ENCODE assay signal across 23 cellular contexts in the genomic region with DNA sequence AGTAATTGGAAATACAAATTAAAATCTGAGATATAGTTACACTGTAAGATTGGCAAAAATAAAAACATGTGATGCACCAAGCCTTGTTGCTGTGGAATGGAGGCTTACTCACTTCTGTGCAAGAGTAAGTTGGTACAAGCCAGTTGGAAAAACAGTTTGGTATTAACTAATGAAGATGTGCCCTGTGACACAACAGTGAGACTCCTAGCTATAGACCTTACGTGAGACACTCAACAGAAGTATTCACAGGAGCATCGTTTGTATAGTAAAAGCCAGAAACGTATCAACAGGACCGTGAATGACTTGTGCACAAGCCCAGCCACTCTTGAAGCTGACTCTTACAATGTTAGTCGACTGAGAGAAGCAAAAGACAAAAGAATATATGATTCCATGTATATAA. TPM values are rescaled to one million over a fixed set of nuclear protein-coding genes. Genes with fewer than 3 reads are reported as not detected.
"Had no signal": no experiment of that assay in that cellular context is flagged by ENCODE, and none has a peak within 500 bp of the region (broad histone marks: within the 10 kb centered on the region; RNA-seq: fewer than 3 reads in every experiment).

No MANE protein-coding gene starts in this region.

- H3K4me2 ChIP-seq: neural progenitor cell had no signal

- H3K27me3 ChIP-seq: dorsolateral prefrontal cortex, heart left ventricle, neural progenitor cell, ovary, right atrium auricular region had no signal

- H3K27ac Mint-ChIP-seq: neural progenitor cell had no signal

- ATAC-seq: esophagus mucosa; heart left ventricle; mucosa of descending colon; naive thymus-derived CD8-positive, alpha-beta T cell had no signal

- H3K4me1 ChIP-seq: heart left ventricle, neural progenitor cell, right atrium auricular region had no signal

- H3K4me3 ChIP-seq: dorsolateral prefrontal cortex, heart left ventricle, mucosa of descending colon, neural progenitor cell, ovary, right atrium auricular region had no signal

- H3K9me3 ChIP-seq: heart left ventricle, mucosa of descending colon, ovary, right atrium auricular region had no signal

- FAIRE-seq: endometrium, frontal cortex, small intestine had no signal

- H3K9me3 Mint-ChIP-seq: naive thymus-derived CD8-positive, alpha-beta T cell; neural progenitor cell had no signal

- H3K27ac ChIP-seq: dorsolateral prefrontal cortex, heart left ventricle, neural progenitor cell, ovary, right atrium auricular region had no signal

- H3K4me3 Mint-ChIP-seq: naive thymus-derived CD8-positive, alpha-beta T cell; neural progenitor cell had no signal

- DNase-seq: cortex of kidney; dorsolateral prefrontal cortex; effector memory CD4-positive, alpha-beta T cell; heart left ventricle; hippocampal formation; kidney glomerular epithelial cell; mucosa of descending colon; naive thymus-derived CD8-positive, alpha-beta T cell; nucleus accumbens; ovary; small intestine; stimulated activated CD4-positive, alpha-beta T cell treated with anti-CD3 and anti-CD28 coated beads, Interleukin-12 subunit alpha, Interleukin-12 subunit beta, amount 100 ng/mL, for 4 hours; stimulated activated naive CD4-positive, alpha-beta T cell treated with Interleukin-2 at 50 U/mL for 16 hours; trophoblast cell had no signal

- H3K4me1 Mint-ChIP-seq: neural progenitor cell had no signal

- H3K27me3 Mint-ChIP-seq: naive thymus-derived CD8-positive, alpha-beta T cell had no signal

RNA-seq across cellular contexts. Expression of a gene that starts 20.5 kb away (rescaled TPM):
- total RNA-seq: esophagus mucosa; fibroblast of lung; glomerular endothelial cell; lung microvascular endothelial cell; naive thymus-derived CD8-positive, alpha-beta T cell had no signal
- polyA plus RNA-seq: fibroblast of lung; liver; naive thymus-derived CD8-positive, alpha-beta T cell had no signal
